In the genomic region with DNA sequence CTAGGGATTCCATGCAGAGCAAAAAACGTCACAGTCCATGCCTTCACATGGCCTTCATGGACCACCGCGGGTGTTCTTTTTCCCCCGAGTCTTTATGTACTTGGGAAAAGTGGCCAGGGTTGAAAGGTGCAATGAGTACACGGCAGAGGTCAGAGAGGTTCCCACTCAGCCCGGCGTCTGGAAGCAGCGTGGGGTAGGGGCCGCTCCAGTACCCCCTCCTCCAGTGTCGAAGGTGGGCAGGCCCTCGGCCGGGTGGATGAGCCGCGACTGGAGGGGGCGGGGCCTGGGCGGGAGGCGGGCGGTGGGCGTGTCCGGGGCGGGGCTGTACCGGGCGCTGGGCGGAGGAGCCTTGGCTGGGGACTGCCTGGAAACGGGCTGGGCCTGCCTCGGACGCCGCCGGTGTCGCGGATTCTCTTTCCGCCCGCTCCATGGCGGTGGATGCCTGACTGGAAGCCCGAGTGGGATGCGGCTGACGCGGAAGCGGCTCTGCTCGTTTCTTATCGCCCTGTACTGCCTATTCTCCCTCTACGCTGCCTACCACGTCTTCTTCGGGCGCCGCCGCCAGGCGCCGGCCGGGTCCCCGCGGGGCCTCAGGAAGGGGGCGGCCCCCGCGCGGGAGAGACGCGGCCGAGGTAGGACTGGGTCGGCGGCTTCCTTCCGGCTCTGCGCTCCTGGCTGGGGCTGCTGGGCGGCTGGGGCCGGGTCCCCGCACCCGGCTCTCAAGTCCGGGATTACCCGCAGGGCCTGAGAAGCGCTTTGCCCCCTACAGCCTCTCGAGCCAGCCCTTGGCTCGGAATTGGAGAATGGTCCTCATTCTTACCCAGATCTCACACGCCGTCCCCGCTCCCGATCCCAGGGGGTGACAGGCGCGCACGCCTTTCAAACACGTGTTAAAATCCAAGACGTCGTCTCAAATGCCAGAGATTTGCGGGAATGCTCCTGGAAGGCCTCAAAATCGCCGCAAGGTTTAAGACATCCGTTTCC, we compare ENCODE assay signal across 8 cellular contexts. TPM values are rescaled to one million over a fixed set of nuclear protein-coding genes. Genes with fewer than 3 reads are reported as not detected.
DNase-seq lines count a peak whose midpoint lies in the region; FAIRE-seq and TF ChIP-seq lines count a peak whose summit lies in the region.

Gene RXYLT1, plus strand, starts transcription at position 412 of the 984 bp plus-strand sequence. Its CDS starts 52 bp downstream, at position 464.

- H3K36me3 ChIP-seq in ES-I3 (ENCODE audit: insufficient read depth, low read length) (no peaks in the 10 kb centered on the region), neural cell (ENCODE audit: insufficient read depth, low read length) (no peaks in the 10 kb centered on the region), stomach smooth muscle (ENCODE audit: control insufficient read depth in 2 of 2, insufficient read depth in 2 of 2, low read length in 2 of 2) (peaks cover 0 to 5% of the 10 kb centered on the region in 2 donors)

- peak; percentile 90 for DNase-seq in H54 (ENCODE audit: insufficient read length, low spot score)
- peak; percentile 91 for DNase-seq in LoVo (ENCODE audit: low spot score)
- DNase-seq in SIG-M5 (lab: John Stamatoyannopoulos, UW), result peak; percentile 10
- DNase-seq in activated gamma-delta T cell (lab: John Stamatoyannopoulos, UW), result peak; percentile 70
- peak; percentile 53 for DNase-seq in fibroblast of the conjunctiva (ENCODE audit: low read depth)

- no peaks in the 10 kb centered on the region for H3K27me3 ChIP-seq in neural cell (ENCODE audit: insufficient read depth, low read depth, low read length)
- no peaks in the 10 kb centered on the region for H3K27me3 ChIP-seq in stomach smooth muscle (ENCODE audit: control insufficient read depth in 1 of 2, insufficient read depth in 2 of 2, low read length in 2 of 2)

- H3K9me3 ChIP-seq in ES-I3 (ENCODE audit: control insufficient read depth, insufficient read depth, low read length), result no peaks in the 10 kb centered on the region
- H3K9me3 ChIP-seq in neural cell (ENCODE audit: low read length), result no peaks in the 10 kb centered on the region
- H3K9me3 ChIP-seq in stomach smooth muscle (ENCODE audit: control insufficient read depth in 2 of 2, low read length in 2 of 2), result no peaks in the 10 kb centered on the region

- TF ChIP-seq CTCF in neural cell (IDR thresholded peaks at IDR 0.05; ENCODE audit: poor library complexity, severe bottlenecking), result peak; percentile 22

- peak; percentile 80 for TF ChIP-seq POLR2A in H54 (IDR thresholded peaks at IDR 0.05; ENCODE audit: low read depth, low read length)

- peak within 1 kb of the TSS; percentile 48 for H2AFZ ChIP-seq in neural cell (ENCODE audit: low read depth, low read length)

- peak; percentile 64 for FAIRE-seq in H54 (lab: Jason Lieb, UNC)

- TF ChIP-seq EP300 in neural cell (conservative IDR thresholded peaks at IDR 0.05; ENCODE audit: poor library complexity, severe bottlenecking), result no peak

- peak within 1 kb of the TSS; percentile 86 for H3K4me3 ChIP-seq in neural cell (ENCODE audit: low read length)
- peak within 1 kb of the TSS; percentile 85 to 99 for H3K4me3 ChIP-seq in stomach smooth muscle (ENCODE audit: low read length in 2 of 2)

- H4K20me1 ChIP-seq in neural cell (ENCODE audit: insufficient read depth), result no peaks in the 10 kb centered on the region

- H3K9ac ChIP-seq in ES-I3 (ENCODE audit: low read depth, low read length), result peak within 1 kb of the TSS; percentile 87
- H3K9ac ChIP-seq in neural cell (ENCODE audit: low read length), result peak within 1 kb of the TSS; percentile 83
- peak within 1 kb of the TSS; percentile 93 to 96 for H3K9ac ChIP-seq in stomach smooth muscle (ENCODE audit: low read length in 2 of 2)

- no peaks in the 10 kb centered on the region for H3K4me1 ChIP-seq in ES-I3 (ENCODE audit: insufficient read depth, low read length)
- peaks cover 2% of the 10 kb centered on the region for H3K4me1 ChIP-seq in stomach smooth muscle (ENCODE audit: control insufficient read depth, insufficient read depth, low read length)

- no peaks in the 10 kb centered on the region for H3K9me2 ChIP-seq in neural cell (ENCODE audit: insufficient read depth, low read length)

- H3F3A ChIP-seq in neural cell (ENCODE audit: insufficient read depth, low read length, poor library complexity, severe bottlenecking), result no peaks in the 10 kb centered on the region

- H3K79me2 ChIP-seq in neural cell (replicated peaks; ENCODE audit: insufficient read depth, low read length), result no peaks in the 10 kb centered on the region

- TF ChIP-seq RAD21 in neural cell (conservative IDR thresholded peaks at IDR 0.05), result no peak

- H3K4me2 ChIP-seq in neural cell (ENCODE audit: low read length), result peak within 1 kb of the TSS; percentile 77

- peak within 1 kb of the TSS; percentile 80 for H3K27ac ChIP-seq in neural cell (ENCODE audit: low read length)
- H3K27ac ChIP-seq in stomach smooth muscle (ENCODE audit: low read length), result peak within 1 kb of the TSS; percentile 76

TF ChIP-seq in neural cell, 6 proteins besides CTCF, POLR2A, EP300 and RAD21:
- TF ChIP-seq EZH2 (IDR thresholded peaks at IDR 0.05; ENCODE audit: borderline replicate concordance, insufficient read depth, low read length, poor library complexity, severe bottlenecking), result no peak
- peak; percentile 61 for TF ChIP-seq TAF1 (IDR thresholded peaks at IDR 0.05; ENCODE audit: low read depth)
- TF ChIP-seq MXI1 (conservative IDR thresholded peaks at IDR 0.05; ENCODE audit: poor library complexity, severe bottlenecking), result peak; percentile 97
- TF ChIP-seq POLR2AphosphoS5 (IDR thresholded peaks at IDR 0.05), result peak; percentile 85
- peak; percentile 53 for TF ChIP-seq REST (IDR thresholded peaks at IDR 0.05; ENCODE audit: borderline replicate concordance)
- TF ChIP-seq SMC3 (conservative IDR thresholded peaks at IDR 0.05; ENCODE audit: poor library complexity), result peak; percentile 34

RNA-seq across cellular contexts. Expression of gene RXYLT1, which starts in this region (rescaled TPM):
- 26.2 and 30.5 TPM in 2 replicates for polyA plus RNA-seq in neural cell
- polyA minus RNA-seq in neural cell, result 16.3 and 17.0 TPM in 2 replicates

Comparison
In these comparisons a context has a peak if more than half of its experiments do, and no peak if none do; other contexts are left out.
1. Peak in every context shown above with its lines: DNase-seq, H3K4me3 ChIP-seq and H3K27ac ChIP-seq.
2. DNase-seq: peak in every context shown above with its lines; median percentile 91 in LoVo; 90 in H54; 70 in activated gamma-delta T cell; 53 in fibroblast of the conjunctiva; 10 in SIG-M5.